Comparison of ENCODE assay signal across 8 cellular contexts in the genomic region with DNA sequence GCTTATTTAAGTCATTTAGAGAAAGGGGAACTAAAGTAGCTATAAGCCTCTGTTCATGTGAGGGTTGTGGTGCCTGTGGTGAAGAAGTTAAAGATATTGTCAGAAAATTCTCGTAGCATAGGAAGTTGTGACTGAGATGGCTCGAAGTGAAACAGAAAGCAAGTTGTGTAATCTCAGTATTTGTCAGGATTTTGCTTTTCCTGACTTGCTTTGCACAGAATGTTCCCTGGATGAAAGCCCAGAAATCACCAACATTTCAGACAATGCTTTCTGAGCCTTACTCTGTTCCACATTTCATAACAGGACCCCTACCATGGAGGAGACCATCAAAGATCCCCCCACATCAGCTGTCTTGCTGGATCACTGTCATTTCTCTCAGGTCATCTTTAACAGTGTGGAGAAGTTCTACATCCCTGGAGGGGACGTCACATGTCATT. TPM values are rescaled to one million over a fixed set of nuclear protein-coding genes. Genes with fewer than 3 reads are reported as not detected.
DNase-seq lines count a peak whose midpoint lies in the region; ATAC-seq and TF ChIP-seq lines count a peak whose summit lies in the region.

No MANE protein-coding gene starts in this region.

- no peak overlapping the region for H2AFZ ChIP-seq in OCI-LY3 (ENCODE audit: low read depth, low read length)

- ATAC-seq in activated CD4-positive, CD25-positive, alpha-beta regulatory T cell treated with anti-CD3 and anti-CD28 coated beads, Interleukin-2, amount 50 U/mL, for 24 hours, result peak; percentile 92 to 96
- ATAC-seq in HG02678 (IDR thresholded peaks at IDR 0.05; ENCODE audit: unreplicated experiment), result peak; percentile 85

- no peak for DNase-seq in activated CD4-positive, CD25-positive, alpha-beta regulatory T cell (lab: John Stamatoyannopoulos, UW)
- DNase-seq in choroid plexus epithelial cell (ENCODE audit: low read depth), result peak; percentile 93
- no peak for DNase-seq in mesothelial cell of epicardium (ENCODE audit: low spot score in 2 of 2, unreplicated experiment in 2 of 2)
- DNase-seq in vagina (ENCODE audit: extremely low spot score in 2 of 2), result no peak
- no peak for DNase-seq in kidney glomerular epithelial cell (lab: John Stamatoyannopoulos, UW)

- H3K27ac ChIP-seq in OCI-LY3 (ENCODE audit: low read length) (peak overlapping the region; percentile 74), vagina (peak overlapping the region; percentile 93)

- H3K27ac Mint-ChIP-seq in mesothelial cell of epicardium, result peak overlapping the region; percentile 17

- no peak overlapping the region for H3K4me3 Mint-ChIP-seq in mesothelial cell of epicardium

- H3K4me1 ChIP-seq in OCI-LY3 (ENCODE audit: low read length) (peaks cover 46% of the 10 kb centered on the region), vagina (peaks cover 71% of the 10 kb centered on the region)

- H3K9me3 Mint-ChIP-seq in mesothelial cell of epicardium, result no peaks in the 10 kb centered on the region

- H3K9ac ChIP-seq in OCI-LY3 (ENCODE audit: low read length), result peak overlapping the region; percentile 36; the same call in 1 of the 2 replicates

- intact Hi-C loops in vagina (cut with DNase I), result no loop called here

- H3K36me3 Mint-ChIP-seq in mesothelial cell of epicardium, result peaks cover 8% of the 10 kb centered on the region

- no peaks in the 10 kb centered on the region for H3K9me3 ChIP-seq in OCI-LY3 (ENCODE audit: insufficient read depth, low read length)
- no peaks in the 10 kb centered on the region for H3K9me3 ChIP-seq in vagina

- peaks cover 9% of the 10 kb centered on the region for H3K4me1 Mint-ChIP-seq in mesothelial cell of epicardium

- H3K36me3 ChIP-seq in OCI-LY3 (replicated peaks; ENCODE audit: low read depth, low read length) (peaks cover 11% of the 10 kb centered on the region), vagina (peaks cover 4 to 34% of the 10 kb centered on the region in 2 donors)

- H3K79me2 ChIP-seq in OCI-LY3 (ENCODE audit: low read length), result peaks cover 6% of the 10 kb centered on the region; the same call in 1 of the 2 replicates

- peaks cover 4% of the 10 kb centered on the region; the same call in 1 of the 2 replicates for H4K20me1 ChIP-seq in OCI-LY3 (ENCODE audit: insufficient read depth, low read length)

- peak overlapping the region; percentile 89 for H3K4me2 ChIP-seq in OCI-LY3 (ENCODE audit: low read length)

- no peak for TF ChIP-seq POLR2A in vagina (IDR thresholded peaks at IDR 0.05)

- H3K4me3 ChIP-seq in OCI-LY3 (ENCODE audit: low read length) (peak overlapping the region; percentile 67), choroid plexus epithelial cell (ENCODE audit: low read depth, low read length) (peak overlapping the region; percentile 25), vagina (peak overlapping the region; percentile 35 to 47)

- H3K27me3 Mint-ChIP-seq in mesothelial cell of epicardium (ENCODE audit: low read depth), result no peaks in the 10 kb centered on the region

- H3K27me3 ChIP-seq in OCI-LY3 (ENCODE audit: low read depth, low read length), result no peaks in the 10 kb centered on the region
- H3K27me3 ChIP-seq in vagina, result no peaks in the 10 kb centered on the region

- TF ChIP-seq CTCF in OCI-LY3 (IDR thresholded peaks at IDR 0.05; ENCODE audit: low read depth, low read length), result no peak
- TF ChIP-seq CTCF in choroid plexus epithelial cell (conservative IDR thresholded peaks at IDR 0.05; ENCODE audit: low read depth, low read length), result no peak
- no peak for TF ChIP-seq CTCF in mesothelial cell of epicardium (IDR thresholded peaks at IDR 0.05; ENCODE audit: unreplicated experiment)
- TF ChIP-seq CTCF in vagina (IDR thresholded peaks at IDR 0.05), result no peak

RNA-seq across cellular contexts. Expression of a gene that starts 10.6 kb away (rescaled TPM):
- 55.2 to 56.6 TPM (median 56.6 TPM) in 3 replicates for total RNA-seq in mesothelial cell of epicardium
- 140 TPM for total RNA-seq in vagina

RNA-seq across cellular contexts. Expression of a gene that starts 24.4 kb away (rescaled TPM):
- not detected in 3 replicates for total RNA-seq in mesothelial cell of epicardium
- 0.49 TPM for total RNA-seq in vagina

RNA-seq across cellular contexts. Expression of a gene that starts 51.2 kb away (rescaled TPM):
- total RNA-seq in mesothelial cell of epicardium (45.1 to 48.7 TPM (median 48.0 TPM) in 3 replicates), vagina (90.8 TPM)
